In the genomic region with DNA sequence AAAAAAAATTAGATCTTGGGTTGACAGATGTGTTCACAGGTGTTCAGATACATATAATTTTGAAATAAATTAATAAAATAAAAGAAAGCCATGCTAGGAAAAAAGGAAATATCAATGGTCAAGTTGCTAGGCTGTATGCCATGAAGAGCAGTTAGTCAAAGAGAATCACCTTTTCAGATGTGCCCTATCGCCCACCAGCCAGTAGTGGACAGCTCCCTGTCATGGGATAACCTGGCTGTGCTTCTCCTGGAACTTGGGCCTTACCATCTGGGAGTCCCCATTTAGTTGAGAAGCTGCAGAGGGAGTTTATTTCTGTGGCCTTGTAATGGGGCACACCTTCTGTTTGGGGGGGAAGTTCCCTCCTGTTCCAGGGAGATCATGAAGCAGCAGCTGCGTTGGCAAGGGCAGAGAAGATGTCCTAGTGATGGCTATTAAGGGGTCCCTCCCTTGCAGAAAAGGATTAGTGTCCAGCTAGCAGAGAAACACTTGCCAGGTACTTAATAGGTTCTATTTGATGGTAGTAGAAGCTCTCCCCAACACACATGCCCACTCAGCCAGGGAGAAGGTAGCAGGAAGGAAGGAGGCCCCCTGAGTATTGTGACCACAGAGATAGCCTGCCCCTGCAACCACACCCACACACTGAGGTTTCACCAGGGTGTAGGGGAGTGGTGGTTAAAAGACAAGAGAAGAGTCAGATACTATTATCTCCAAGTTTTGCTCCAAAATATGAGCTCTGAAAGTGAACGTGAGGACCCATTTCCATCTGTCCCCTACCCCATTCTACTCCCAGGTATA, we compare ENCODE assay signal across 8 cellular contexts.
DNase-seq lines count a peak whose midpoint lies in the region; ATAC-seq and TF ChIP-seq lines count a peak whose summit lies in the region.

No MANE protein-coding gene starts in this region.

- H3K79me2 ChIP-seq in GM23338 (replicated peaks; ENCODE audit: insufficient read depth) = no peaks in the 10 kb centered on the region

- H3K36me3 ChIP-seq in GM06990 (ENCODE audit: control insufficient read depth, insufficient read depth, low read length) = no peaks in the 10 kb centered on the region
- H3K36me3 ChIP-seq in GM23338 (ENCODE audit: insufficient read depth) = no peaks in the 10 kb centered on the region

- peaks cover 19% of the 10 kb centered on the region for H3K4me1 ChIP-seq in GM23338 (ENCODE audit: insufficient read depth)

- no peak overlapping the region for H3K4me3 Mint-ChIP-seq in GM23338

- H3K27me3 ChIP-seq in GM06990 (replicated peaks; ENCODE audit: control insufficient read depth, insufficient read depth, low read length) = no peaks in the 10 kb centered on the region
- H3K27me3 ChIP-seq in GM23338 (ENCODE audit: insufficient read depth) = no peaks in the 10 kb centered on the region

- H3K4me2 ChIP-seq in GM23338 = no peak overlapping the region

- ATAC-seq in GM19455 (IDR thresholded peaks at IDR 0.05; ENCODE audit: unreplicated experiment) = peak; percentile 76
- peak; percentile 59 for ATAC-seq in HG03196 (IDR thresholded peaks at IDR 0.05; ENCODE audit: unreplicated experiment)
- no peak for ATAC-seq in GM23338

- no peak overlapping the region for H2AFZ ChIP-seq in GM23338

- no peaks in the 10 kb centered on the region for H3K9me3 Mint-ChIP-seq in GM23338

- no peaks in the 10 kb centered on the region for H3K36me3 Mint-ChIP-seq in GM23338 (ENCODE audit: low read depth)

- H3K27ac ChIP-seq in GM23338 (ENCODE audit: low read depth) = no peak overlapping the region

- H3F3A ChIP-seq in GM23338 (replicated peaks; ENCODE audit: low read depth) = 0 out of 2 replicates have a peak, but pooled peaks cover 7% of the 10 kb centered on the region

- peaks cover 5% of the 10 kb centered on the region for H3K27me3 Mint-ChIP-seq in GM23338 (ENCODE audit: insufficient read depth, low read depth, poor library complexity)

- no peak overlapping the region for H3K4me3 ChIP-seq in GM06990 (replicated peaks; ENCODE audit: low read depth, low read length)
- H3K4me3 ChIP-seq in GM23338 = no peak overlapping the region

- TF ChIP-seq CTCF in GM06990 (IDR thresholded peaks at IDR 0.05; ENCODE audit: insufficient read depth, low read length, poor library complexity, severe bottlenecking) (no peak), GM23338 (conservative IDR thresholded peaks at IDR 0.05; ENCODE audit: low read depth in 2 of 2) (no peak)

- H3K9me2 ChIP-seq in GM23338 (ENCODE audit: insufficient read depth) = no peaks in the 10 kb centered on the region

- DNase-seq in GM06990 (ENCODE audit: extremely low read depth, insufficient read length) (peak; percentile 61), NCI-H1417 treated with DMSO at 0.1 percent for 48 hours (lab: John Stamatoyannopoulos, UW) (no peak), NCI-H1105 (lab: John Stamatoyannopoulos, UW) (no peak), GM23338 (ENCODE audit: low spot score) (no peak)
- peak; percentile 35 for DNase-seq in activated CD8-positive, alpha-beta memory T cell treated with anti-CD3 and anti-CD28 coated beads, Interleukin-2, amount 50 U/mL, for 4 hours
- DNase-seq in stimulated activated naive CD4-positive, alpha-beta T cell (lab: John Stamatoyannopoulos, UW) = no peak

- peaks cover 16% of the 10 kb centered on the region for H3K4me1 Mint-ChIP-seq in GM23338

- H3K27ac Mint-ChIP-seq in GM23338 = no peak overlapping the region

- no peaks in the 10 kb centered on the region for H4K20me1 ChIP-seq in GM23338 (replicated peaks; ENCODE audit: insufficient read depth)

TF ChIP-seq in GM23338, 12 proteins besides CTCF, POLR2A, EP300 and RAD21:
- TF ChIP-seq CREB1 (CRISPR knock-in tag; IDR thresholded peaks at IDR 0.05; ENCODE audit: low read depth) = no peak

Comparison
In these comparisons a context has a peak if more than half of its experiments do, and no peak if none do; other contexts are left out.
1. DNase-seq: peak in GM06990 (single experiment) and activated CD8-positive, alpha-beta memory T cell treated with anti-CD3 and anti-CD28 coated beads, Interleukin-2, amount 50 U/mL, for 4 hours (single experiment); none in stimulated activated naive CD4-positive, alpha-beta T cell (0 of 6), NCI-H1417 treated with DMSO at 0.1 percent for 48 hours (single experiment), NCI-H1105 (single experiment) and GM23338 (single experiment).